1 cellular context compared by ENCODE assay signal in the genomic region with DNA sequence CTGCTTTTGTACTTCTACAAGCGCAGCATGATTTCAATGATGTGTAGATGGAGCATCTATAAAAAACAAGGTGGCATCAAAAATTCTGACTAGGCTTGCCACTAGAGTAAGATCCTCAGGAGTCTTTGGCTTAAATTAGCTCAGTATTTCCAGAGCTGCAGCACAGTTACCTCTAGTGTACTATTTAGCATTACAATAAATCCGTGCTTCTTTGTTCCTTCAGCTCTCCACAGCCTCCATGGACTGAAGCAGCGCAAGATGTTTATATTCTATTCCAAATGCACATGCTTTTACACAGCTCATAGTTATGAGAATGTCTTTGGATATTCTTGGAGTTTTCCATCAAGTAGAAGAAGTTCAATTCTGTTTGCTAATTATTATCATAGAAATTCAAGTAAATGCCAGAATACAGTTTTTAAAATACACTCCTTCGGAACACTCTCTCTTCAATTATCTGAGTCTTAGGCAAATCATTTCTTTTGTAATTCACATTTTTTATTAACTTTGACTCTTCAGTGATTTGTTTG.
TF ChIP-seq lines count a peak whose summit lies in the region.

No MANE protein-coding gene starts in this region.

TF ChIP-seq in GM23338, 12 proteins besides CTCF, POLR2A, EP300 and RAD21 (continued from another document):
- TF ChIP-seq, protein P1, sequence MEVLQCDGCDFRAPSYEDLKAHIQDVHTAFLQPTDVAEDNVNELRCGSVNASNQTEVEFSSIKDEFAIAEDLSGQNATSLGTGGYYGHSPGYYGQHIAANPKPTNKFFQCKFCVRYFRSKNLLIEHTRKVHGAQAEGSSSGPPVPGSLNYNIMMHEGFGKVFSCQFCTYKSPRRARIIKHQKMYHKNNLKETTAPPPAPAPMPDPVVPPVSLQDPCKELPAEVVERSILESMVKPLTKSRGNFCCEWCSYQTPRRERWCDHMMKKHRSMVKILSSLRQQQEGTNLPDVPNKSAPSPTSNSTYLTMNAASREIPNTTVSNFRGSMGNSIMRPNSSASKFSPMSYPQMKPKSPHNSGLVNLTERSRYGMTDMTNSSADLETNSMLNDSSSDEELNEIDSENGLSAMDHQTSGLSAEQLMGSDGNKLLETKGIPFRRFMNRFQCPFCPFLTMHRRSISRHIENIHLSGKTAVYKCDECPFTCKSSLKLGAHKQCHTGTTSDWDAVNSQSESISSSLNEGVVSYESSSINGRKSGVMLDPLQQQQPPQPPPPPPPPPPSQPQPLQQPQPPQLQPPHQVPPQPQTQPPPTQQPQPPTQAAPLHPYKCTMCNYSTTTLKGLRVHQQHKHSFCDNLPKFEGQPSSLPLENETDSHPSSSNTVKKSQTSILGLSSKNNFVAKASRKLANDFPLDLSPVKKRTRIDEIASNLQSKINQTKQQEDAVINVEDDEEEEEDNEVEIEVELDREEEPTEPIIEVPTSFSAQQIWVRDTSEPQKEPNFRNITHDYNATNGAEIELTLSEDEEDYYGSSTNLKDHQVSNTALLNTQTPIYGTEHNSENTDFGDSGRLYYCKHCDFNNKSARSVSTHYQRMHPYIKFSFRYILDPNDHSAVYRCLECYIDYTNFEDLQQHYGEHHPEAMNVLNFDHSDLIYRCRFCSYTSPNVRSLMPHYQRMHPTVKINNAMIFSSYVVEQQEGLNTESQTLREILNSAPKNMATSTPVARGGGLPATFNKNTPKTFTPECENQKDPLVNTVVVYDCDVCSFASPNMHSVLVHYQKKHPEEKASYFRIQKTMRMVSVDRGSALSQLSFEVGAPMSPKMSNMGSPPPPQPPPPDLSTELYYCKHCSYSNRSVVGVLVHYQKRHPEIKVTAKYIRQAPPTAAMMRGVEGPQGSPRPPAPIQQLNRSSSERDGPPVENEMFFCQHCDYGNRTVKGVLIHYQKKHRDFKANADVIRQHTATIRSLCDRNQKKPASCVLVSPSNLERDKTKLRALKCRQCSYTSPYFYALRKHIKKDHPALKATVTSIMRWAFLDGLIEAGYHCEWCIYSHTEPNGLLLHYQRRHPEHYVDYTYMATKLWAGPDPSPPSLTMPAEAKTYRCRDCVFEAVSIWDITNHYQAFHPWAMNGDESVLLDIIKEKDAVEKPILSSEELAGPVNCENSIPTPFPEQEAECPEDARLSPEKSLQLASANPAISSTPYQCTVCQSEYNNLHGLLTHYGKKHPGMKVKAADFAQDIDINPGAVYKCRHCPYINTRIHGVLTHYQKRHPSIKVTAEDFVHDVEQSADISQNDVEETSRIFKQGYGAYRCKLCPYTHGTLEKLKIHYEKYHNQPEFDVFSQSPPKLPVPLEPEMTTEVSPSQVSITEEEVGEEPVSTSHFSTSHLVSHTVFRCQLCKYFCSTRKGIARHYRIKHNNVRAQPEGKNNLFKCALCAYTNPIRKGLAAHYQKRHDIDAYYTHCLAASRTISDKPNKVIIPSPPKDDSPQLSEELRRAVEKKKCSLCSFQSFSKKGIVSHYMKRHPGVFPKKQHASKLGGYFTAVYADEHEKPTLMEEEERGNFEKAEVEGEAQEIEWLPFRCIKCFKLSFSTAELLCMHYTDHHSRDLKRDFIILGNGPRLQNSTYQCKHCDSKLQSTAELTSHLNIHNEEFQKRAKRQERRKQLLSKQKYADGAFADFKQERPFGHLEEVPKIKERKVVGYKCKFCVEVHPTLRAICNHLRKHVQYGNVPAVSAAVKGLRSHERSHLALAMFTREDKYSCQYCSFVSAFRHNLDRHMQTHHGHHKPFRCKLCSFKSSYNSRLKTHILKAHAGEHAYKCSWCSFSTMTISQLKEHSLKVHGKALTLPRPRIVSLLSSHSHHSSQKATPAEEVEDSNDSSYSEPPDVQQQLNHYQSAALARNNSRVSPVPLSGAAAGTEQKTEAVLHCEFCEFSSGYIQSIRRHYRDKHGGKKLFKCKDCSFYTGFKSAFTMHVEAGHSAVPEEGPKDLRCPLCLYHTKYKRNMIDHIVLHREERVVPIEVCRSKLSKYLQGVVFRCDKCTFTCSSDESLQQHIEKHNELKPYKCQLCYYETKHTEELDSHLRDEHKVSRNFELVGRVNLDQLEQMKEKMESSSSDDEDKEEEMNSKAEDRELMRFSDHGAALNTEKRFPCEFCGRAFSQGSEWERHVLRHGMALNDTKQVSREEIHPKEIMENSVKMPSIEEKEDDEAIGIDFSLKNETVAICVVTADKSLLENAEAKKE (CRISPR knock-in tag; IDR thresholded peaks at IDR 0.05) = no peak
- TF ChIP-seq, protein P2, sequence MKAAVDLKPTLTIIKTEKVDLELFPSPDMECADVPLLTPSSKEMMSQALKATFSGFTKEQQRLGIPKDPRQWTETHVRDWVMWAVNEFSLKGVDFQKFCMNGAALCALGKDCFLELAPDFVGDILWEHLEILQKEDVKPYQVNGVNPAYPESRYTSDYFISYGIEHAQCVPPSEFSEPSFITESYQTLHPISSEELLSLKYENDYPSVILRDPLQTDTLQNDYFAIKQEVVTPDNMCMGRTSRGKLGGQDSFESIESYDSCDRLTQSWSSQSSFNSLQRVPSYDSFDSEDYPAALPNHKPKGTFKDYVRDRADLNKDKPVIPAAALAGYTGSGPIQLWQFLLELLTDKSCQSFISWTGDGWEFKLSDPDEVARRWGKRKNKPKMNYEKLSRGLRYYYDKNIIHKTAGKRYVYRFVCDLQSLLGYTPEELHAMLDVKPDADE (IDR thresholded peaks at IDR 0.05) = no peak
- TF ChIP-seq EZH2 (IDR thresholded peaks at IDR 0.05; ENCODE audit: low read depth, unreplicated experiment) = no peak
- no peak for TF ChIP-seq POLR2AphosphoS5 (IDR thresholded peaks at IDR 0.05; ENCODE audit: low read depth)
- TF ChIP-seq, protein P3, sequence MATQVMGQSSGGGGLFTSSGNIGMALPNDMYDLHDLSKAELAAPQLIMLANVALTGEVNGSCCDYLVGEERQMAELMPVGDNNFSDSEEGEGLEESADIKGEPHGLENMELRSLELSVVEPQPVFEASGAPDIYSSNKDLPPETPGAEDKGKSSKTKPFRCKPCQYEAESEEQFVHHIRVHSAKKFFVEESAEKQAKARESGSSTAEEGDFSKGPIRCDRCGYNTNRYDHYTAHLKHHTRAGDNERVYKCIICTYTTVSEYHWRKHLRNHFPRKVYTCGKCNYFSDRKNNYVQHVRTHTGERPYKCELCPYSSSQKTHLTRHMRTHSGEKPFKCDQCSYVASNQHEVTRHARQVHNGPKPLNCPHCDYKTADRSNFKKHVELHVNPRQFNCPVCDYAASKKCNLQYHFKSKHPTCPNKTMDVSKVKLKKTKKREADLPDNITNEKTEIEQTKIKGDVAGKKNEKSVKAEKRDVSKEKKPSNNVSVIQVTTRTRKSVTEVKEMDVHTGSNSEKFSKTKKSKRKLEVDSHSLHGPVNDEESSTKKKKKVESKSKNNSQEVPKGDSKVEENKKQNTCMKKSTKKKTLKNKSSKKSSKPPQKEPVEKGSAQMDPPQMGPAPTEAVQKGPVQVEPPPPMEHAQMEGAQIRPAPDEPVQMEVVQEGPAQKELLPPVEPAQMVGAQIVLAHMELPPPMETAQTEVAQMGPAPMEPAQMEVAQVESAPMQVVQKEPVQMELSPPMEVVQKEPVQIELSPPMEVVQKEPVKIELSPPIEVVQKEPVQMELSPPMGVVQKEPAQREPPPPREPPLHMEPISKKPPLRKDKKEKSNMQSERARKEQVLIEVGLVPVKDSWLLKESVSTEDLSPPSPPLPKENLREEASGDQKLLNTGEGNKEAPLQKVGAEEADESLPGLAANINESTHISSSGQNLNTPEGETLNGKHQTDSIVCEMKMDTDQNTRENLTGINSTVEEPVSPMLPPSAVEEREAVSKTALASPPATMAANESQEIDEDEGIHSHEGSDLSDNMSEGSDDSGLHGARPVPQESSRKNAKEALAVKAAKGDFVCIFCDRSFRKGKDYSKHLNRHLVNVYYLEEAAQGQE (IDR thresholded peaks at IDR 0.05; ENCODE audit: unreplicated experiment) = no peak
- no peak for TF ChIP-seq ZNF331 (CRISPR knock-in tag; IDR thresholded peaks at IDR 0.05; ENCODE audit: low read depth)
- no peak for TF ChIP-seq CREB1 (CRISPR knock-in tag; IDR thresholded peaks at IDR 0.05; ENCODE audit: low read depth)
